ENCODE assay signal across 8 cellular contexts in genomic region chr12:91178139-91178561, GRCh38. TPM values are rescaled to one million over a fixed set of nuclear protein-coding genes. Genes with fewer than 3 reads are reported as not detected.
A peak's percentile ranks its signal among the peaks of the same experiment; 100 is the strongest.
DNase-seq lines count a peak whose midpoint lies in the region; ATAC-seq and TF ChIP-seq lines count a peak whose summit lies in the region.

No MANE protein-coding gene starts in this region.

- TF ChIP-seq CTCF in gastrocnemius medialis (IDR thresholded peaks at IDR 0.05 in 4 of 5, conservative IDR thresholded peaks at IDR 0.05 in 1 of 5): peak in 3 of 5 experiments; percentile 7 to 23 (median 21)

- H3K9me3 ChIP-seq in gastrocnemius medialis: no peaks in the 10 kb centered on the region
- H3K9me3 ChIP-seq in effector memory CD4-positive, alpha-beta T cell (ENCODE audit: control insufficient read depth, low read length): no peaks in the 10 kb centered on the region

- peak overlapping the region; percentile 48 to 62 (median 57) for H3K27ac ChIP-seq in gastrocnemius medialis
- H3K27ac ChIP-seq in effector memory CD4-positive, alpha-beta T cell (ENCODE audit: insufficient read depth, low read length, poor library complexity, severe bottlenecking): no peak overlapping the region

- no peak for ATAC-seq in gastrocnemius medialis
- no peak for ATAC-seq in HG02642 (IDR thresholded peaks at IDR 0.05; ENCODE audit: poor library complexity, unreplicated experiment)

- DNase-seq in H4 (ENCODE audit: low spot score) (peak; percentile 54), RPMI7951 (ENCODE audit: low read depth) (peak; percentile 45), glomerular visceral epithelial cell (ENCODE audit: extremely low spot score) (peak; percentile 13), gastrocnemius medialis (no peak), GDM1 (lab: John Stamatoyannopoulos, UW) (no peak)
- DNase-seq in effector memory CD4-positive, alpha-beta T cell: no peak
- DNase-seq in effector CD4-positive, alpha-beta T cell: no peak

- TF ChIP-seq POLR2A in gastrocnemius medialis (IDR thresholded peaks at IDR 0.05): no peak

- H3K36me3 ChIP-seq in gastrocnemius medialis: no peaks in the 10 kb centered on the region
- no peaks in the 10 kb centered on the region for H3K36me3 ChIP-seq in effector memory CD4-positive, alpha-beta T cell (ENCODE audit: control insufficient read depth, insufficient read depth, low read length)

- H3K4me1 ChIP-seq in gastrocnemius medialis: no peaks in the 10 kb centered on the region
- no peaks in the 10 kb centered on the region for H3K4me1 ChIP-seq in effector memory CD4-positive, alpha-beta T cell (ENCODE audit: control insufficient read depth, insufficient read depth, low read length, poor library complexity, severe bottlenecking)

- in situ Hi-C loops in gastrocnemius medialis (cut with MboI; ENCODE audit: low sequenced_read_pairs in 4 of 4): no loop called here

- H3K4me3 ChIP-seq in gastrocnemius medialis: peak overlapping the region; percentile 28 to 44 (median 38)
- no peak overlapping the region for H3K4me3 ChIP-seq in effector memory CD4-positive, alpha-beta T cell (ENCODE audit: insufficient read depth, low read depth, low read length, poor library complexity, severe bottlenecking)

- no peaks in the 10 kb centered on the region for H3K27me3 ChIP-seq in gastrocnemius medialis
- H3K27me3 ChIP-seq in effector memory CD4-positive, alpha-beta T cell (replicated peaks; ENCODE audit: control insufficient read depth, insufficient read depth, low read length, poor library complexity, severe bottlenecking): no peaks in the 10 kb centered on the region

- intact Hi-C loops in gastrocnemius medialis (cut with DNase I; ENCODE audit: low total_unique reads): loop anchor here (5.0 to 10.0 kb wide), 2 partner anchors 149 to 193 kb away; no protein-coding TSS in a partner anchor

RNA-seq across cellular contexts. Expression of gene DCN, which starts 4.5 kb away (rescaled TPM):
- 5.6 and 14.6 TPM in 2 replicates for total RNA-seq in H4 (2014; rRNA removed; shearing (Covaris generic))
- 7.5 and 10.3 TPM in 2 replicates for total RNA-seq in RPMI7951 (2014; rRNA removed; shearing (Covaris generic))
- total RNA-seq in gastrocnemius medialis: 100 to 1,000 TPM; 346 to 674 (median 611) TPM

Comparison
In these comparisons a context has a peak if more than half of its experiments do, and no peak if none do; other contexts are left out.
1. DNase-seq: peak in H4 (single experiment), RPMI7951 (single experiment) and glomerular visceral epithelial cell (single experiment); none in gastrocnemius medialis (0 of 2), effector memory CD4-positive, alpha-beta T cell (0 of 3), effector CD4-positive, alpha-beta T cell (single experiment) and GDM1 (single experiment).
2. RNA of gene DCN, which starts 4.5 kb away (total RNA-seq): 346 to 674 TPM in gastrocnemius medialis; 5.6 to 14.6 TPM in H4 and 7.5 to 10.3 TPM in RPMI7951; every median in the first group is over 10 times any median in the second.